ENCODE assay signal across 25 cellular contexts in genomic region chr12:23585156-23585781, GRCh38.
"Had no signal": no experiment of that assay in that cellular context is flagged by ENCODE, and none has a peak within 500 bp of the region (broad histone marks: within the 10 kb centered on the region; RNA-seq: fewer than 3 reads in every experiment).

No MANE protein-coding gene starts in this region.

- FAIRE-seq: pancreas, small intestine had no signal

- H3K36me3 ChIP-seq: ascending aorta, cardiac muscle cell, colonic mucosa, gastrocnemius medialis, pancreas, sigmoid colon, thoracic aorta, uterus had no signal

- H3K4me3 ChIP-seq: ascending aorta, cardiac muscle cell, colonic mucosa, gastrocnemius medialis, lung, pancreas, psoas muscle, sigmoid colon, thoracic aorta, uterus had no signal

- H3K4me1 ChIP-seq: ascending aorta, colonic mucosa, gastrocnemius medialis, pancreas, psoas muscle, sigmoid colon, uterus had no signal

- H3K27ac ChIP-seq: ascending aorta, cardiac muscle cell, colonic mucosa, gastrocnemius medialis, pancreas, psoas muscle, sigmoid colon, thoracic aorta, uterus had no signal

- H3K27me3 ChIP-seq: ascending aorta, cardiac muscle cell, colonic mucosa, gastrocnemius medialis, pancreas, sigmoid colon, uterus had no signal

- H3K9me3 ChIP-seq: ascending aorta, colonic mucosa, gastrocnemius medialis, pancreas, psoas muscle, sigmoid colon, thoracic aorta, uterus had no signal

- ATAC-seq: gastrocnemius medialis; pancreas; psoas muscle; stimulated activated effector memory CD8-positive, alpha-beta T cell treated with anti-CD3 and anti-CD28 coated beads, Interleukin-12 subunit alpha, Interleukin-12 subunit beta, amount 100 ng/mL, for 72 hours had no signal

- DNase-seq: activated CD4-positive, alpha-beta memory T cell treated with anti-CD3 and anti-CD28 coated beads for 36 hours; activated CD4-positive, alpha-beta T cell treated with anti-CD3 and anti-CD28 coated beads for 4 hours; activated CD8-positive, alpha-beta memory T cell treated with anti-CD3 and anti-CD28 coated beads, Interleukin-2, amount 50 U/mL, for 4 hours; activated effector memory CD4-positive, alpha-beta T cell treated with anti-CD3 and anti-CD28 coated beads, Interleukin-2, amount 50 U/mL, for 16 hours; activated naive CD4-positive, alpha-beta T cell treated with anti-CD3 and anti-CD28 coated beads, Interleukin-2, amount 10 ng/mL, durations not matched to agents 7 days and 5 days; activated naive CD8-positive, alpha-beta T cell treated with anti-CD3 and anti-CD28 coated beads, Interleukin-2, amount 10 ng/mL, durations not matched to agents 7 days and 5 days; activated T-cell treated with anti-CD3 and anti-CD28 coated beads, Interleukin-2, amount 50 U/mL, for 1 hour; cerebellar nuclear complex; colonic mucosa; effector CD8-positive, alpha-beta T cell; erythroblast; gastrocnemius medialis; glutamatergic neuron; nucleus accumbens; pancreas; psoas muscle; sigmoid colon; small intestine; stimulated activated CD4-positive, alpha-beta T cell treated with anti-CD3 and anti-CD28 coated beads, Interleukin-4, amount 100 ng/mL, for 24 hours; uterus had no signal
